In the genomic region with DNA sequence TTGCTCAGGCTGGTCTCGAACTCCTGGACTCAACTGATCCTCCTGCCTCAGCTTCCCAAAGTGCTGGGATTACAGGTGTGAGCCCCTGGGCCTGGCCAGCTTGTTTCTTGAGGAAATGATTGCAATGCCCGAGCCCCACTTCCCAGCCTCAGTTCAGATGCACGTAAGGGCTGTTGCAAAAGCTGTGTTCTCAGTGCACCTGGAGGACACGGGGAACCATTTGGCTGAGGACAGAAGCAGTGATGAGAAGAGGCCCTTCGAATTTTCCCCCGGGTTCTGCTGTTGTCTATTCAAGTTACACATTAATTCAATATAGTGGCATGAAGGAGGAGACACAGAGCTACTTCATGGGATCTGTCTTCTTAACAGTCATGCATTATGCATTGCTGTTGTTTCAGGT, we compare ENCODE assay signal across 15 cellular contexts.
DNase-seq lines count a peak whose midpoint lies in the region; ATAC-seq and TF ChIP-seq lines count a peak whose summit lies in the region.
"Had no signal": no experiment of that assay in that cellular context is flagged by ENCODE, and none has a peak within 500 bp of the region (broad histone marks: within the 10 kb centered on the region; RNA-seq: fewer than 3 reads in every experiment).

No MANE protein-coding gene starts in this region.

- ATAC-seq in left cardiac atrium: no peak
- ATAC-seq in HG02884 (IDR thresholded peaks at IDR 0.05; ENCODE audit: unreplicated experiment): peak; percentile 4
- peak; percentile 43 for ATAC-seq in WTC11

- H3K27me3 Mint-ChIP-seq in WTC11 (ENCODE audit: low read depth): no peaks in the 10 kb centered on the region; the same call in 1 of the 2 replicates
- H3K27me3 Mint-ChIP-seq: IgD-negative memory B cell had no signal

- H3K4me3 Mint-ChIP-seq in WTC11: no peak overlapping the region
- H3K4me3 Mint-ChIP-seq: activated CD8-positive, alpha-beta T cell treated with anti-CD3 and anti-CD28 coated beads, Interleukin-2, amount 10 ng/mL, durations not matched to agents 7 days and 5 days had no signal

- H3K36me3 Mint-ChIP-seq in WTC11: no peaks in the 10 kb centered on the region
- H3K36me3 Mint-ChIP-seq: IgD-negative memory B cell had no signal

- H3K4me3 ChIP-seq in ascending aorta: no peak overlapping the region
- H3K4me3 ChIP-seq: A549, heart left ventricle, prostate gland, upper lobe of right lung had no signal

- H3K9me3 ChIP-seq in ascending aorta: no peaks in the 10 kb centered on the region
- H3K9me3 ChIP-seq: A549, BE2C, heart left ventricle, prostate gland, upper lobe of right lung had no signal

- TF ChIP-seq CTCF in WTC11 (IDR thresholded peaks at IDR 0.05) (no peak), ascending aorta (IDR thresholded peaks at IDR 0.05) (no peak)

- H3K4me1 ChIP-seq in ascending aorta: no peaks in the 10 kb centered on the region
- H3K4me1 ChIP-seq: A549, prostate gland, upper lobe of right lung had no signal

- H3K27ac Mint-ChIP-seq in WTC11: peak overlapping the region; percentile 26; the same call in 1 of the 2 replicates
- H3K27ac Mint-ChIP-seq: activated CD8-positive, alpha-beta T cell treated with anti-CD3 and anti-CD28 coated beads, Interleukin-2, amount 10 ng/mL, durations not matched to agents 7 days and 5 days had no signal

- intact Hi-C loops in cardiac septum (cut with DNase I) (loop anchor here (2.0 kb wide), 2 partner anchors 341 to 409 kb away; no protein-coding TSS in a partner anchor), left cardiac atrium (cut with DNase I) (loop anchor here (10.0 kb wide), 2 partner anchors 131 to 411 kb away; a partner anchor contains a TSS), head of caudate nucleus (cut with DNase I) (loop anchor here (2.0 to 5.0 kb wide), 2 partner anchors 339 to 409 kb away; no protein-coding TSS in a partner anchor), ascending aorta (cut with DNase I) (loop anchor here (2.0 kb wide), 1 partner anchor 341 kb away; no protein-coding TSS in a partner anchor)

- no peaks in the 10 kb centered on the region for H3K36me3 ChIP-seq in ascending aorta
- H3K36me3 ChIP-seq: BE2C, heart left ventricle, upper lobe of right lung had no signal

- H3K9me3 Mint-ChIP-seq in WTC11: no peaks in the 10 kb centered on the region
- H3K9me3 Mint-ChIP-seq: IgD-negative memory B cell had no signal

- peak; percentile 44 for DNase-seq in cardiac septum (ENCODE audit: low spot score)
- DNase-seq in left cardiac atrium: no peak
- no peak for DNase-seq in WTC11 (ENCODE audit: low spot score)
- DNase-seq in DMS114 treated with DMSO at 0.1 percent for 48 hours (lab: John Stamatoyannopoulos, UW; ENCODE audit: unreplicated experiment): no peak
- DNase-seq in head of caudate nucleus: no peak
- DNase-seq in ascending aorta (ENCODE audit: low spot score in 2 of 2): no peak
- DNase-seq in NCI-H1092 treated with DMSO at 0.1 percent for 48 hours (lab: John Stamatoyannopoulos, UW): no peak

- POLR2A ChIA-PET in WTC11 (lab: Charles Lee): no interaction called here

- peaks cover 15% of the 10 kb centered on the region for H3K4me1 Mint-ChIP-seq in WTC11

- CTCF ChIA-PET in WTC11 (lab: Charles Lee): interaction anchor here (0.7 to 5.7 kb wide), 17 partner anchors 13 to 417 kb away, joined by 3 to 76 read pairs (median 4); a partner anchor contains a TSS

- H3K27me3 ChIP-seq in ascending aorta: no peaks in the 10 kb centered on the region
- H3K27me3 ChIP-seq: BE2C, heart left ventricle, upper lobe of right lung had no signal

- no peak overlapping the region for H3K27ac ChIP-seq in ascending aorta
- H3K27ac ChIP-seq: A549, heart left ventricle, prostate gland, upper lobe of right lung had no signal

TF ChIP-seq in WTC11, 78 proteins besides CTCF, POLR2A, EP300 and RAD21:
- TF ChIP-seq, protein P1, sequence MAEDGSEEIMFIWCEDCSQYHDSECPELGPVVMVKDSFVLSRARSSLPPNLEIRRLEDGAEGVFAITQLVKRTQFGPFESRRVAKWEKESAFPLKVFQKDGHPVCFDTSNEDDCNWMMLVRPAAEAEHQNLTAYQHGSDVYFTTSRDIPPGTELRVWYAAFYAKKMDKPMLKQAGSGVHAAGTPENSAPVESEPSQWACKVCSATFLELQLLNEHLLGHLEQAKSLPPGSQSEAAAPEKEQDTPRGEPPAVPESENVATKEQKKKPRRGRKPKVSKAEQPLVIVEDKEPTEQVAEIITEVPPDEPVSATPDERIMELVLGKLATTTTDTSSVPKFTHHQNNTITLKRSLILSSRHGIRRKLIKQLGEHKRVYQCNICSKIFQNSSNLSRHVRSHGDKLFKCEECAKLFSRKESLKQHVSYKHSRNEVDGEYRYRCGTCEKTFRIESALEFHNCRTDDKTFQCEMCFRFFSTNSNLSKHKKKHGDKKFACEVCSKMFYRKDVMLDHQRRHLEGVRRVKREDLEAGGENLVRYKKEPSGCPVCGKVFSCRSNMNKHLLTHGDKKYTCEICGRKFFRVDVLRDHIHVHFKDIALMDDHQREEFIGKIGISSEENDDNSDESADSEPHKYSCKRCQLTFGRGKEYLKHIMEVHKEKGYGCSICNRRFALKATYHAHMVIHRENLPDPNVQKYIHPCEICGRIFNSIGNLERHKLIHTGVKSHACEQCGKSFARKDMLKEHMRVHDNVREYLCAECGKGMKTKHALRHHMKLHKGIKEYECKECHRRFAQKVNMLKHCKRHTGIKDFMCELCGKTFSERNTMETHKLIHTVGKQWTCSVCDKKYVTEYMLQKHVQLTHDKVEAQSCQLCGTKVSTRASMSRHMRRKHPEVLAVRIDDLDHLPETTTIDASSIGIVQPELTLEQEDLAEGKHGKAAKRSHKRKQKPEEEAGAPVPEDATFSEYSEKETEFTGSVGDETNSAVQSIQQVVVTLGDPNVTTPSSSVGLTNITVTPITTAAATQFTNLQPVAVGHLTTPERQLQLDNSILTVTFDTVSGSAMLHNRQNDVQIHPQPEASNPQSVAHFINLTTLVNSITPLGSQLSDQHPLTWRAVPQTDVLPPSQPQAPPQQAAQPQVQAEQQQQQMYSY (CRISPR knock-in tag; IDR thresholded peaks at IDR 0.05): no peak
- TF ChIP-seq, protein P2, sequence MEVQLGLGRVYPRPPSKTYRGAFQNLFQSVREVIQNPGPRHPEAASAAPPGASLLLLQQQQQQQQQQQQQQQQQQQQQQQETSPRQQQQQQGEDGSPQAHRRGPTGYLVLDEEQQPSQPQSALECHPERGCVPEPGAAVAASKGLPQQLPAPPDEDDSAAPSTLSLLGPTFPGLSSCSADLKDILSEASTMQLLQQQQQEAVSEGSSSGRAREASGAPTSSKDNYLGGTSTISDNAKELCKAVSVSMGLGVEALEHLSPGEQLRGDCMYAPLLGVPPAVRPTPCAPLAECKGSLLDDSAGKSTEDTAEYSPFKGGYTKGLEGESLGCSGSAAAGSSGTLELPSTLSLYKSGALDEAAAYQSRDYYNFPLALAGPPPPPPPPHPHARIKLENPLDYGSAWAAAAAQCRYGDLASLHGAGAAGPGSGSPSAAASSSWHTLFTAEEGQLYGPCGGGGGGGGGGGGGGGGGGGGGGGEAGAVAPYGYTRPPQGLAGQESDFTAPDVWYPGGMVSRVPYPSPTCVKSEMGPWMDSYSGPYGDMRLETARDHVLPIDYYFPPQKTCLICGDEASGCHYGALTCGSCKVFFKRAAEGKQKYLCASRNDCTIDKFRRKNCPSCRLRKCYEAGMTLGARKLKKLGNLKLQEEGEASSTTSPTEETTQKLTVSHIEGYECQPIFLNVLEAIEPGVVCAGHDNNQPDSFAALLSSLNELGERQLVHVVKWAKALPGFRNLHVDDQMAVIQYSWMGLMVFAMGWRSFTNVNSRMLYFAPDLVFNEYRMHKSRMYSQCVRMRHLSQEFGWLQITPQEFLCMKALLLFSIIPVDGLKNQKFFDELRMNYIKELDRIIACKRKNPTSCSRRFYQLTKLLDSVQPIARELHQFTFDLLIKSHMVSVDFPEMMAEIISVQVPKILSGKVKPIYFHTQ (CRISPR knock-in tag; IDR thresholded peaks at IDR 0.05): no peak
- TF ChIP-seq CREB1 (CRISPR knock-in tag; IDR thresholded peaks at IDR 0.05): no peak
- TF ChIP-seq, protein P3, sequence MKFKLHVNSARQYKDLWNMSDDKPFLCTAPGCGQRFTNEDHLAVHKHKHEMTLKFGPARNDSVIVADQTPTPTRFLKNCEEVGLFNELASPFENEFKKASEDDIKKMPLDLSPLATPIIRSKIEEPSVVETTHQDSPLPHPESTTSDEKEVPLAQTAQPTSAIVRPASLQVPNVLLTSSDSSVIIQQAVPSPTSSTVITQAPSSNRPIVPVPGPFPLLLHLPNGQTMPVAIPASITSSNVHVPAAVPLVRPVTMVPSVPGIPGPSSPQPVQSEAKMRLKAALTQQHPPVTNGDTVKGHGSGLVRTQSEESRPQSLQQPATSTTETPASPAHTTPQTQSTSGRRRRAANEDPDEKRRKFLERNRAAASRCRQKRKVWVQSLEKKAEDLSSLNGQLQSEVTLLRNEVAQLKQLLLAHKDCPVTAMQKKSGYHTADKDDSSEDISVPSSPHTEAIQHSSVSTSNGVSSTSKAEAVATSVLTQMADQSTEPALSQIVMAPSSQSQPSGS (CRISPR knock-in tag; IDR thresholded peaks at IDR 0.05; ENCODE audit: borderline replicate concordance, low read depth): no peak
- no peak for TF ChIP-seq FOXJ3 (CRISPR knock-in tag; IDR thresholded peaks at IDR 0.05; ENCODE audit: borderline replicate concordance)
- no peak for TF ChIP-seq JAZF1 (CRISPR knock-in tag; IDR thresholded peaks at IDR 0.05)

Comparison
In these comparisons a context has a peak if more than half of its experiments do, and no peak if none do; other contexts are left out.
1. ATAC-seq: peak in HG02884 (single experiment) and WTC11 (single experiment); none in left cardiac atrium (0 of 2).